Comparison of ENCODE assay signal across 10 cellular contexts in genomic region chr3:12681586-12682371, GRCh38. TPM values are rescaled to one million over a fixed set of nuclear protein-coding genes. Genes with fewer than 3 reads are reported as not detected.
DNase-seq lines count a peak whose midpoint lies in the region; TF ChIP-seq lines count a peak whose summit lies in the region.
"Had no signal": no experiment of that assay in that cellular context is flagged by ENCODE, and none has a peak within 500 bp of the region (broad histone marks: within the 10 kb centered on the region; RNA-seq: fewer than 3 reads in every experiment).

No MANE protein-coding gene starts in this region.

- TF ChIP-seq CTCF in HL-60 (IDR thresholded peaks at IDR 0.05; ENCODE audit: insufficient read depth, low read length) (no peak), neural progenitor cell (IDR thresholded peaks at IDR 0.05) (no peak)

- H3K36me3 Mint-ChIP-seq in neural progenitor cell: no peaks in the 10 kb centered on the region

- no peaks in the 10 kb centered on the region for H3K27me3 ChIP-seq in HL-60 (ENCODE audit: insufficient read depth, poor library complexity, severe bottlenecking)
- H3K27me3 ChIP-seq in neural progenitor cell: no peaks in the 10 kb centered on the region
- H3K27me3 ChIP-seq: uterus had no signal

- DNase-seq in HL-60 (ENCODE audit: low read depth in 1 of 2, low spot score in 1 of 2) (peak; percentile 85 to 95), hepatic stellate cell (ENCODE audit: low spot score) (peak; percentile 61), substantia nigra (lab: John Stamatoyannopoulos, UW) (peak in 8 of 49 donors; percentile 16 to 47 (median 33)), neural progenitor cell (ENCODE audit: low spot score) (no peak), GOT3 (lab: John Stamatoyannopoulos, UW) (no peak), KG1 (lab: John Stamatoyannopoulos, UW) (no peak)
- DNase-seq in stimulated activated CD4-positive, alpha-beta T cell treated with anti-CD3 and anti-CD28 coated beads, Interleukin-12 subunit alpha, Interleukin-12 subunit beta, amount 100 ng/mL, for 4 hours: no peak
- DNase-seq: uterus had no signal

- no peak overlapping the region for H3K4me3 ChIP-seq in HL-60 (replicated peaks; ENCODE audit: insufficient read depth, low read length)
- no peak overlapping the region for H3K4me3 ChIP-seq in neural progenitor cell
- H3K4me3 ChIP-seq: uterus had no signal

- H3K4me3 Mint-ChIP-seq in neural progenitor cell: no peak overlapping the region
- H3K4me3 Mint-ChIP-seq: T-helper 1 cell treated with Interleukin-12 subunit alpha and Interleukin-12 subunit beta and Interleukin-4 antibody, amounts not matched to agents 30 μg/mL and 1 μg/mL, for 36 hours had no signal

- no peak overlapping the region for H2AFZ ChIP-seq in neural progenitor cell (replicated peaks)

- no peak overlapping the region for H3K27ac Mint-ChIP-seq in neural progenitor cell
- H3K27ac Mint-ChIP-seq: T-helper 1 cell treated with Interleukin-12 subunit alpha and Interleukin-12 subunit beta and Interleukin-4 antibody, amounts not matched to agents 30 μg/mL and 1 μg/mL, for 36 hours had no signal

- H3K4me2 ChIP-seq in neural progenitor cell: no peak overlapping the region

- no peak overlapping the region for H3K9ac ChIP-seq in neural progenitor cell

- no peaks in the 10 kb centered on the region for H3K4me1 ChIP-seq in neural progenitor cell
- H3K4me1 ChIP-seq: uterus had no signal

- H3F3A ChIP-seq in neural progenitor cell (ENCODE audit: low read depth): no peaks in the 10 kb centered on the region

- H3K27ac ChIP-seq in HL-60 (replicated peaks) (peak overlapping the region; percentile 83), angular gyrus (ENCODE audit: low read depth, low read length) (peak overlapping the region; percentile 14), substantia nigra (ENCODE audit: low read depth, low read length, poor library complexity, severe bottlenecking) (peak overlapping the region; percentile 7), neural progenitor cell (no peak overlapping the region)
- H3K27ac ChIP-seq: uterus had no signal

- peaks cover 6% of the 10 kb centered on the region for H3K4me1 Mint-ChIP-seq in neural progenitor cell

- peaks cover 4% of the 10 kb centered on the region for H3K27me3 Mint-ChIP-seq in neural progenitor cell (ENCODE audit: insufficient read depth, low read depth)

- no peaks in the 10 kb centered on the region for H3K36me3 ChIP-seq in neural progenitor cell
- H3K36me3 ChIP-seq: uterus had no signal

- H4K20me1 ChIP-seq in neural progenitor cell (ENCODE audit: low read depth): no peaks in the 10 kb centered on the region

- no peaks in the 10 kb centered on the region for H3K79me2 ChIP-seq in neural progenitor cell (ENCODE audit: low read depth)

- no peaks in the 10 kb centered on the region for H3K9me3 ChIP-seq in neural progenitor cell (ENCODE audit: low read depth)
- H3K9me3 ChIP-seq: uterus had no signal

- no peaks in the 10 kb centered on the region for H3K9me3 Mint-ChIP-seq in neural progenitor cell
- H3K9me3 Mint-ChIP-seq: T-helper 1 cell treated with Interleukin-12 subunit alpha and Interleukin-12 subunit beta and Interleukin-4 antibody, amounts not matched to agents 30 μg/mL and 1 μg/mL, for 36 hours had no signal

RNA-seq across cellular contexts. Expression of gene RAF1, which starts 17.9 kb away (rescaled TPM):
- 115 and 130 TPM in 2 replicates for total RNA-seq in neural progenitor cell (ENCODE audit: low replicate concordance)

Comparison
In these comparisons a context has a peak if more than half of its experiments do, and no peak if none do; other contexts are left out.
1. DNase-seq: peak in HL-60 (2 of 2) and hepatic stellate cell (single experiment); none in neural progenitor cell (single experiment), stimulated activated CD4-positive, alpha-beta T cell treated with anti-CD3 and anti-CD28 coated beads, Interleukin-12 subunit alpha, Interleukin-12 subunit beta, amount 100 ng/mL, for 4 hours (single experiment), GOT3 (single experiment) and KG1 (single experiment).